In genomic region chr1:96978431-96978830, GRCh38 we compare ENCODE assay signal across 19 cellular contexts.
"Had no signal": no experiment of that assay in that cellular context is flagged by ENCODE, and none has a peak within 500 bp of the region (broad histone marks: within the 10 kb centered on the region; RNA-seq: fewer than 3 reads in every experiment).

No MANE protein-coding gene starts in this region.

- H3K27me3 ChIP-seq: ascending aorta, breast epithelium, ovary, right lobe of liver, testis had no signal

- ATAC-seq: activated CD4-positive, CD25-positive, alpha-beta regulatory T cell treated with anti-CD3 and anti-CD28 coated beads, Interleukin-2, amount 50 U/mL, for 24 hours; activated CD8-positive, alpha-beta T cell treated with anti-CD3 and anti-CD28 coated beads, Interleukin-2, amount 10 ng/mL, durations not matched to agents 7 days and 5 days; activated naive CD8-positive, alpha-beta T cell treated with anti-CD3 and anti-CD28 coated beads, Interleukin-2, amount 50 U/mL, for 24 hours; esophagus mucosa; mucosa of descending colon; naive thymus-derived CD8-positive, alpha-beta T cell; right lobe of liver; stimulated activated memory B cell treated with anti-CD40 and anti-IgM and Interleukin-4, amounts not matched to agents 10 μg/mL and 1 μg/mL and 100 μg/mL, for 72 hours had no signal

- H3K4me3 ChIP-seq: ascending aorta, breast epithelium, mucosa of descending colon, ovary, right lobe of liver, smooth muscle cell, testis had no signal

- H3K9me3 ChIP-seq: ascending aorta, breast epithelium, mucosa of descending colon, ovary, right lobe of liver, testis had no signal

- H3K4me1 ChIP-seq: ascending aorta, breast epithelium, testis had no signal

- H3K36me3 ChIP-seq: ascending aorta, breast epithelium, ovary, right lobe of liver had no signal

- DNase-seq: activated CD4-positive, alpha-beta T cell treated with anti-CD3 and anti-CD28 coated beads, Interleukin-2, amount 10 ng/mL, durations not matched to agents 7 days and 5 days; activated CD8-positive, alpha-beta T cell treated with anti-CD3 and anti-CD28 coated beads, Interleukin-2, amount 10 ng/mL, durations not matched to agents 7 days and 5 days; activated naive CD4-positive, alpha-beta T cell treated with anti-CD3 and anti-CD28 coated beads, Interleukin-2, amount 10 ng/mL, durations not matched to agents 7 days and 5 days; activated naive CD8-positive, alpha-beta T cell treated with anti-CD3 and anti-CD28 coated beads, Interleukin-2, amount 50 U/mL, for 24 hours; activated T-cell treated with anti-CD3 and anti-CD28 coated beads, Interleukin-2, amount 50 U/mL, for 24 hours; effector CD4-positive, alpha-beta T cell; mesenchymal stem cell; mucosa of descending colon; naive thymus-derived CD8-positive, alpha-beta T cell; ovary; right lobe of liver; stimulated activated CD4-positive, alpha-beta T cell treated with anti-CD3 and anti-CD28 coated beads, Interleukin-4, amount 100 ng/mL, for 4 hours; testis had no signal

- H3K27ac ChIP-seq: ascending aorta, breast epithelium, ovary, right lobe of liver, testis had no signal

- H3K4me2 ChIP-seq: smooth muscle cell had no signal
